ENCODE assay signal across 8 cellular contexts in genomic region chr7:47480576-47481538, GRCh38.
DNase-seq lines count a peak whose midpoint lies in the region; ATAC-seq and TF ChIP-seq lines count a peak whose summit lies in the region.

No MANE protein-coding gene starts in this region.

- H3K4me2 ChIP-seq in DOHH2 (ENCODE audit: low read length) = 0 out of 2 replicates have a peak overlapping the region, but pooled peaks have one; percentile 11
- peak overlapping the region; percentile 91 for H3K4me2 ChIP-seq in KMS-11

- H3K27me3 ChIP-seq in DOHH2 (ENCODE audit: control insufficient read depth, low read length) (no peaks in the 10 kb centered on the region), KMS-11 (ENCODE audit: insufficient read depth, low read depth) (no peaks in the 10 kb centered on the region), right lobe of liver (no peaks in the 10 kb centered on the region)

- peak overlapping the region; percentile 97 for H3K9ac ChIP-seq in KMS-11

- no peaks in the 10 kb centered on the region for H3K36me3 ChIP-seq in DOHH2 (ENCODE audit: control insufficient read depth, low read length)
- no peaks in the 10 kb centered on the region; the same call in 1 of the 2 replicates for H3K36me3 ChIP-seq in KMS-11 (ENCODE audit: insufficient read depth)
- H3K36me3 ChIP-seq in right lobe of liver = no peaks in the 10 kb centered on the region

- no peaks in the 10 kb centered on the region for H3F3A ChIP-seq in DOHH2 (ENCODE audit: control insufficient read depth, insufficient read depth)

- ATAC-seq in GM21528 (IDR thresholded peaks at IDR 0.05; ENCODE audit: low FRiP score, unreplicated experiment) (peak; percentile 39), right lobe of liver (peak in 2 of 4 donors; percentile 23 to 45)

- TF ChIP-seq POLR2A in right lobe of liver (IDR thresholded peaks at IDR 0.05) = no peak

- no peaks in the 10 kb centered on the region for H3K9me2 ChIP-seq in DOHH2 (replicated peaks; ENCODE audit: control insufficient read depth, low read length)

- DNase-seq in right lobe of liver = no peak
- DNase-seq in NCI-H510A treated with DMSO at 0.1 percent for 48 hours (lab: John Stamatoyannopoulos, UW) = no peak
- DNase-seq in COLO829 (ENCODE audit: low spot score) = no peak
- DNase-seq in activated CD8-positive, alpha-beta memory T cell treated with anti-CD3 and anti-CD28 coated beads for 24 hours = no peak
- no peak for DNase-seq in GM19238 (ENCODE audit: insufficient read length, low spot score)

- intact Hi-C loops in right lobe of liver (cut with DNase I) = no loop called here

- H3K27ac ChIP-seq in DOHH2 (ENCODE audit: low read depth, low read length) = no peak overlapping the region
- H3K27ac ChIP-seq in KMS-11 = peak overlapping the region; percentile 99
- peak overlapping the region in 2 of 3 donors; percentile 32 to 60 for H3K27ac ChIP-seq in right lobe of liver

- WGBS in right lobe of liver (ENCODE audit: insufficient coverage, low coverage, low lambda C conversion rate, missing lambda C conversion rate) = 79% methylated on average over 9 of the region's 12 CpGs

- peaks cover 32% of the 10 kb centered on the region for H3K4me1 ChIP-seq in DOHH2 (ENCODE audit: control insufficient read depth, low read length)
- peaks cover 50% of the 10 kb centered on the region for H3K4me1 ChIP-seq in KMS-11 (ENCODE audit: low read depth, poor library complexity, severe bottlenecking)
- H3K4me1 ChIP-seq in right lobe of liver = peaks cover 0 to 71% (median 38%) of the 10 kb centered on the region in 4 donors

- no peak overlapping the region for H2AFZ ChIP-seq in KMS-11 (ENCODE audit: low read depth)

- TF ChIP-seq CTCF in DOHH2 (IDR thresholded peaks at IDR 0.05; ENCODE audit: low read depth, low read length, poor library complexity, severe bottlenecking) (no peak), KMS-11 (conservative IDR thresholded peaks at IDR 0.05; ENCODE audit: low read depth, low read length) (no peak), right lobe of liver (IDR thresholded peaks at IDR 0.05) (no peak)

- no peaks in the 10 kb centered on the region for H4K20me1 ChIP-seq in DOHH2 (ENCODE audit: control insufficient read depth, insufficient read depth, low read depth, low read length)
- H4K20me1 ChIP-seq in KMS-11 (ENCODE audit: insufficient read depth) = peaks cover 31% of the 10 kb centered on the region; the same call in 1 of the 2 replicates

- H3K4me3 ChIP-seq in DOHH2 (ENCODE audit: low read length) = no peak overlapping the region
- peak overlapping the region; percentile 27 for H3K4me3 ChIP-seq in KMS-11 (IDR thresholded peaks at IDR 0.05; ENCODE audit: insufficient read depth, low read depth, low read length)
- no peak overlapping the region for H3K4me3 ChIP-seq in right lobe of liver

- H3K79me2 ChIP-seq in DOHH2 (ENCODE audit: control insufficient read depth, low read length) (no peaks in the 10 kb centered on the region), KMS-11 (ENCODE audit: insufficient read depth, low read depth) (peaks cover 56% of the 10 kb centered on the region)

- H3K9me3 ChIP-seq in DOHH2 (ENCODE audit: control insufficient read depth, insufficient read depth, low read length) = no peaks in the 10 kb centered on the region
- H3K9me3 ChIP-seq in right lobe of liver = no peaks in the 10 kb centered on the region
